Comparison of ENCODE assay signal across 8 cellular contexts in the genomic region with DNA sequence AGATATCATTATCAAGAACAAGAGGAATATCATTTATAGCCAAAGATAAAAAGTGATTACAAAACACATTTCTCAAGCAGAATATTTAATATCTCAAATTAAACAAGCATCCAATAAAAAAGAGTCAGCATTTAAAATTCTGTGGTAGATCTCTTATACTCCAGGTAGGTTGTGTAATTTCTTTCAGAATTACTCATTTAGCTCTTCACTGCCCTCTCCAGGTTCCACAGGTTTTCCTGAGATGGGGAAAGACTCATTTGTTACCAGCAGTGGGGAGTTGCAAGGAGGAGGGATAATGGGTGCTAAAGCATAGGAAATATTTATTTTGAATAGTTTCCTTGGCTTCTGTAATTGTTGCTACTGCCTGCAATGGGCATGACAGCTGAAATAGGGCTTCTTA.
DNase-seq lines count a peak whose midpoint lies in the region; ATAC-seq and TF ChIP-seq lines count a peak whose summit lies in the region.

No MANE protein-coding gene starts in this region.

- intact Hi-C loops in A673 (cut with micrococcal nuclease; ENCODE audit: unreplicated experiment): no loop called here

- H3K27me3 ChIP-seq in A673 (replicated peaks; ENCODE audit: insufficient read depth, low read depth, low read length, poor library complexity): peaks cover 13% of the 10 kb centered on the region
- H3K27me3 ChIP-seq in kidney epithelial cell (ENCODE audit: control insufficient read depth, insufficient read depth, low read length): no peaks in the 10 kb centered on the region

- H3K27me3 Mint-ChIP-seq in activated naive CD8-positive, alpha-beta T cell treated with anti-CD3 and anti-CD28 coated beads, Interleukin-2, amount 50 U/mL, for 24 hours: no peaks in the 10 kb centered on the region

- ATAC-seq in activated naive CD8-positive, alpha-beta T cell treated with anti-CD3 and anti-CD28 coated beads, Interleukin-2, amount 50 U/mL, for 24 hours: no peak
- no peak for ATAC-seq in GM18873 (IDR thresholded peaks at IDR 0.05; ENCODE audit: low FRiP score, unreplicated experiment)

- no peaks in the 10 kb centered on the region for H3K9me3 ChIP-seq in A673 (ENCODE audit: low read depth, low read length, poor library complexity, severe bottlenecking)

- H3K27ac Mint-ChIP-seq in activated naive CD8-positive, alpha-beta T cell treated with anti-CD3 and anti-CD28 coated beads, Interleukin-2, amount 50 U/mL, for 24 hours: peak overlapping the region; percentile 30

- peaks cover 4% of the 10 kb centered on the region for H3K36me3 Mint-ChIP-seq in activated naive CD8-positive, alpha-beta T cell treated with anti-CD3 and anti-CD28 coated beads, Interleukin-2, amount 50 U/mL, for 24 hours (ENCODE audit: low read depth)

- no peaks in the 10 kb centered on the region for H3K4me1 ChIP-seq in A673 (ENCODE audit: insufficient read depth, low read length, poor library complexity, severe bottlenecking)

- H3K27ac ChIP-seq in A673 (ENCODE audit: low read depth, low read length, poor library complexity, severe bottlenecking): no peak overlapping the region

- peaks cover 11% of the 10 kb centered on the region for H3K9me3 Mint-ChIP-seq in activated naive CD8-positive, alpha-beta T cell treated with anti-CD3 and anti-CD28 coated beads, Interleukin-2, amount 50 U/mL, for 24 hours

- DNase-seq in A673 (ENCODE audit: low spot score) (no peak), GM03348 (ENCODE audit: low spot score) (peak; percentile 15), kidney epithelial cell (ENCODE audit: low read depth) (no peak), NCI-H748 (lab: John Stamatoyannopoulos, UW; ENCODE audit: unreplicated experiment) (no peak), SHP77 (lab: John Stamatoyannopoulos, UW) (no peak), CD1c-positive myeloid dendritic cell (ENCODE audit: extremely low spot score) (no peak)
- DNase-seq in activated naive CD8-positive, alpha-beta T cell treated with anti-CD3 and anti-CD28 coated beads, Interleukin-2, amount 50 U/mL, for 24 hours: no peak

- H3K4me1 Mint-ChIP-seq in activated naive CD8-positive, alpha-beta T cell treated with anti-CD3 and anti-CD28 coated beads, Interleukin-2, amount 50 U/mL, for 24 hours: peaks cover 77% of the 10 kb centered on the region

- TF ChIP-seq CTCF in A673 (conservative IDR thresholded peaks at IDR 0.05; ENCODE audit: low read depth, low read length) (peak; percentile 26; the same call in 1 of the 2 replicates), kidney epithelial cell (IDR thresholded peaks at IDR 0.05; ENCODE audit: insufficient read depth, low read length, poor library complexity, severe bottlenecking) (peak; percentile 60)

- BruUV-seq in A673 (replicated peaks; lab: Mats Ljungman, UMichigan): no TSS peak

- no peak overlapping the region for H3K4me3 ChIP-seq in A673 (ENCODE audit: low read depth, low read length, poor library complexity, severe bottlenecking)
- H3K4me3 ChIP-seq in kidney epithelial cell (ENCODE audit: low read depth, low read length): no peak overlapping the region

- CTCF ChIA-PET in A673 (lab: Charles Lee): no interaction called here

- no peak overlapping the region for H3K4me3 Mint-ChIP-seq in activated naive CD8-positive, alpha-beta T cell treated with anti-CD3 and anti-CD28 coated beads, Interleukin-2, amount 50 U/mL, for 24 hours

- no peaks in the 10 kb centered on the region for H3K36me3 ChIP-seq in A673 (ENCODE audit: insufficient read depth, low read length, poor library complexity, severe bottlenecking)
- no peaks in the 10 kb centered on the region for H3K36me3 ChIP-seq in kidney epithelial cell (ENCODE audit: control insufficient read depth, insufficient read depth, low read length)

- POLR2A ChIA-PET in A673 (lab: Charles Lee; ENCODE audit: low non-redundant PET): no interaction called here
